ENCODE assay signal across 9 cellular contexts in genomic region chr13:26721251-26721939, GRCh38. TPM values are rescaled to one million over a fixed set of nuclear protein-coding genes. Genes with fewer than 3 reads are reported as not detected.
DNase-seq lines count a peak whose midpoint lies in the region; ATAC-seq and TF ChIP-seq lines count a peak whose summit lies in the region.
"Had no signal": no experiment of that assay in that cellular context is flagged by ENCODE, and none has a peak within 500 bp of the region (broad histone marks: within the 10 kb centered on the region; RNA-seq: fewer than 3 reads in every experiment).

No MANE protein-coding gene starts in this region.

- CTCF ChIA-PET in naive thymus-derived CD4-positive, alpha-beta T cell (lab: Charles Lee) = no interaction called here
- CTCF ChIA-PET in MCF 10A (lab: Yijun Ruan, JAX) = interaction anchor here (1.3 to 2.3 kb wide), 2 partner anchors 23 to 152 kb away, joined by 3 to 7 read pairs; no protein-coding TSS in a partner anchor

- H3K36me3 Mint-ChIP-seq in naive thymus-derived CD4-positive, alpha-beta T cell = no peaks in the 10 kb centered on the region
- no peaks in the 10 kb centered on the region for H3K36me3 Mint-ChIP-seq in MCF 10A (ENCODE audit: insufficient read depth, unreplicated experiment)

- peak overlapping the region; percentile 78 to 90 (median 84) for H3K4me3 Mint-ChIP-seq in naive thymus-derived CD4-positive, alpha-beta T cell
- no peak overlapping the region for H3K4me3 Mint-ChIP-seq in MCF 10A (ENCODE audit: unreplicated experiment)

- H3K4me1 ChIP-seq in naive thymus-derived CD4-positive, alpha-beta T cell (ENCODE audit: control insufficient read depth in 2 of 2, insufficient read depth in 2 of 2, low read length in 2 of 2) = peaks cover 13% of the 10 kb centered on the region in 2 donors

- peak overlapping the region; percentile 15 for H3K27ac ChIP-seq in naive thymus-derived CD4-positive, alpha-beta T cell (ENCODE audit: low read depth, low read length)

- H3K9me3 Mint-ChIP-seq in naive thymus-derived CD4-positive, alpha-beta T cell = peaks cover 0 to 3% (median 0%) of the 10 kb centered on the region in 11 donors
- no peaks in the 10 kb centered on the region for H3K9me3 Mint-ChIP-seq in MCF 10A (ENCODE audit: unreplicated experiment)

- H3K27ac Mint-ChIP-seq in naive thymus-derived CD4-positive, alpha-beta T cell = peak overlapping the region; percentile 24 to 89 (median 77)
- no peak overlapping the region for H3K27ac Mint-ChIP-seq in MCF 10A (ENCODE audit: low read depth, unreplicated experiment)

- no peaks in the 10 kb centered on the region for H3K9me3 ChIP-seq in naive thymus-derived CD4-positive, alpha-beta T cell (ENCODE audit: control insufficient read depth in 2 of 3, low read length in 3 of 3)
- H3K9me3 ChIP-seq in MG63 = no peaks in the 10 kb centered on the region

- DNase-seq in GM12864 (ENCODE audit: low read depth) (peak; percentile 13), NCI-H146 treated with DMSO at 0.1 percent for 48 hours (lab: John Stamatoyannopoulos, UW; ENCODE audit: unreplicated experiment) (peak; percentile 80), activated T-cell treated with anti-CD3 and anti-CD28 coated beads for 48 hours (ENCODE audit: low read depth) (peak; percentile 10), MCF 10A (ENCODE audit: unreplicated experiment) (no peak), MG63 (no peak), NCI-H2029 (lab: John Stamatoyannopoulos, UW) (no peak)
- DNase-seq in naive thymus-derived CD4-positive, alpha-beta T cell = peak in 7 of 9 donors; percentile 18 to 48 (median 42)

- peaks cover 15 to 33% (median 27%) of the 10 kb centered on the region in 7 donors for H3K4me1 Mint-ChIP-seq in naive thymus-derived CD4-positive, alpha-beta T cell
- H3K4me1 Mint-ChIP-seq in MCF 10A (ENCODE audit: insufficient read depth, unreplicated experiment) = no peaks in the 10 kb centered on the region

- intact Hi-C loops in naive thymus-derived CD4-positive, alpha-beta T cell (cut with micrococcal nuclease) = loop anchor here in 1 of 2 donors (1.0 kb wide), 1 partner anchor 23 kb away; no protein-coding TSS in a partner anchor
- intact Hi-C loops in MCF 10A (cut with micrococcal nuclease) = no loop called here

- no peaks in the 10 kb centered on the region for H3K36me3 ChIP-seq in naive thymus-derived CD4-positive, alpha-beta T cell (ENCODE audit: control insufficient read depth in 2 of 3, insufficient read depth in 3 of 3, low read length in 3 of 3)
- no peaks in the 10 kb centered on the region for H3K36me3 ChIP-seq in MG63

- ATAC-seq in naive thymus-derived CD4-positive, alpha-beta T cell = peak; percentile 64
- no peak for ATAC-seq in HG03135 (IDR thresholded peaks at IDR 0.05; ENCODE audit: unreplicated experiment)

- no TSS peak for BruUV-seq in MCF 10A (replicated peaks; lab: Mats Ljungman, UMichigan)

- H3K4me3 ChIP-seq in GM12864 (ENCODE audit: low read depth, low read length) (no peak overlapping the region; the same call in 1 of the 2 replicates), MG63 (no peak overlapping the region)
- H3K4me3 ChIP-seq in naive thymus-derived CD4-positive, alpha-beta T cell (ENCODE audit: low read length) = peak overlapping the region; percentile 58
- H3K4me3 ChIP-seq: lung had no signal

- TF ChIP-seq CTCF in GM12864 (IDR thresholded peaks at IDR 0.05; ENCODE audit: low read depth, low read length, missing control alignments) (no peak), MCF 10A (IDR thresholded peaks at IDR 0.05; ENCODE audit: unreplicated experiment) (no peak)

- POLR2A ChIA-PET in naive thymus-derived CD4-positive, alpha-beta T cell (lab: Charles Lee) = no interaction called here
- POLR2A ChIA-PET in MCF 10A (lab: Yijun Ruan, JAX) = interaction anchor here (1.1 kb wide), 1 partner anchor 412 kb away, joined by 3 read pairs; no protein-coding TSS in a partner anchor

- H3K27me3 Mint-ChIP-seq in naive thymus-derived CD4-positive, alpha-beta T cell = peaks cover 0 to 3% (median 0%) of the 10 kb centered on the region in 5 donors
- peaks cover 61% of the 10 kb centered on the region for H3K27me3 Mint-ChIP-seq in MCF 10A (ENCODE audit: insufficient read depth, unreplicated experiment)

- no peaks in the 10 kb centered on the region for H3K27me3 ChIP-seq in naive thymus-derived CD4-positive, alpha-beta T cell (ENCODE audit: control insufficient read depth in 2 of 2, insufficient read depth in 2 of 2, low read length in 2 of 2)
- peaks cover 6% of the 10 kb centered on the region; the same call in 1 of the 2 replicates for H3K27me3 ChIP-seq in MG63

RNA-seq across cellular contexts. Expression of gene GPR12, which starts 39.2 kb away (rescaled TPM):
- not detected for total RNA-seq in naive thymus-derived CD4-positive, alpha-beta T cell
- polyA plus RNA-seq in naive thymus-derived CD4-positive, alpha-beta T cell = not detected
- not detected in 2 replicates for total RNA-seq in MCF 10A (2022)
- total RNA-seq in MG63 (2014; rRNA removed; shearing (Covaris generic); ENCODE audit: low replicate concordance) = not detected in 2 replicates
- polyA plus RNA-seq: lung had no signal

Comparison
In these comparisons a context has a peak if more than half of its experiments do, and no peak if none do; other contexts are left out.
1. DNase-seq: peak in GM12864 (single experiment), NCI-H146 treated with DMSO at 0.1 percent for 48 hours (single experiment), activated T-cell treated with anti-CD3 and anti-CD28 coated beads for 48 hours (single experiment) and naive thymus-derived CD4-positive, alpha-beta T cell (7 of 9); none in MCF 10A (single experiment), MG63 (single experiment) and NCI-H2029 (single experiment).